Comparison of ENCODE assay signal across 33 cellular contexts in genomic region chr10:123326674-123327073, GRCh38.
"Had no signal": no experiment of that assay in that cellular context is flagged by ENCODE, and none has a peak within 500 bp of the region (broad histone marks: within the 10 kb centered on the region; RNA-seq: fewer than 3 reads in every experiment).

No MANE protein-coding gene starts in this region.

- DNase-seq: activated CD4-positive, alpha-beta memory T cell treated with anti-CD3 and anti-CD28 coated beads for 36 hours; activated CD4-positive, alpha-beta T cell treated with anti-CD3 and anti-CD28 coated beads for 36 hours; activated CD4-positive, alpha-beta T cell treated with anti-CD3 and anti-CD28 coated beads, Interleukin-2, amount 10 ng/mL, durations not matched to agents 24 days and 14 days; activated CD4-positive, CD25-positive, alpha-beta regulatory T cell; activated CD4-positive, CD25-positive, alpha-beta regulatory T cell treated with anti-CD3 and anti-CD28 coated beads, Interleukin-2, amount 50 U/mL, for 72 hours; activated CD8-positive, alpha-beta memory T cell treated with anti-CD3 and anti-CD28 coated beads, Interleukin-2, amount 10 ng/mL, durations not matched to agents 7 days and 5 days; activated CD8-positive, alpha-beta memory T cell treated with anti-CD3 and anti-CD28 coated beads, Interleukin-2, amount 50 U/mL, for 4 hours; activated CD8-positive, alpha-beta T cell treated with anti-CD3 and anti-CD28 coated beads, Interleukin-2, amount 10 ng/mL, durations not matched to agents 7 days and 5 days; activated gamma-delta T cell; activated naive CD4-positive, alpha-beta T cell; activated naive CD4-positive, alpha-beta T cell treated with anti-CD3 and anti-CD28 coated beads, Interleukin-2, amount 10 ng/mL, durations not matched to agents 7 days and 5 days; activated naive CD8-positive, alpha-beta T cell treated with anti-CD3 and anti-CD28 coated beads, Interleukin-2, amount 10 ng/mL, durations not matched to agents 7 days and 5 days; activated T-cell treated with anti-CD3 and anti-CD28 coated beads, Interleukin-2, amount 50 U/mL, for 1 hour; activated T-cell treated with anti-CD3 and anti-CD28 coated beads, Interleukin-2, amount 50 U/mL, for 48 hours; central memory CD4-positive, alpha-beta T cell; cerebellar nuclear complex; cortex of kidney; dermis blood vessel endothelial cell; effector CD4-positive, alpha-beta T cell; effector memory CD8-positive, alpha-beta T cell; erythroblast; foreskin keratinocyte; gastrocnemius medialis; glutamatergic neuron; heart left ventricle; T-helper 2 cell had no signal

- H3K9me3 ChIP-seq: ascending aorta, breast epithelium, esophagus muscularis mucosa, gastrocnemius medialis had no signal

- H3K27me3 ChIP-seq: ascending aorta, breast epithelium, cardiac muscle cell, esophagus muscularis mucosa, foreskin keratinocyte, gastrocnemius medialis had no signal

- H3K4me1 ChIP-seq: ascending aorta, breast epithelium, esophagus muscularis mucosa, foreskin keratinocyte, gastrocnemius medialis, heart left ventricle had no signal

- H3K4me3 ChIP-seq: ascending aorta, breast epithelium, cardiac muscle cell, esophagus muscularis mucosa, gastrocnemius medialis, heart left ventricle had no signal

- H3K36me3 ChIP-seq: ascending aorta, breast epithelium, cardiac muscle cell, esophagus muscularis mucosa, gastrocnemius medialis, heart left ventricle had no signal

- H3K36me3 Mint-ChIP-seq: activated naive CD4-positive, alpha-beta T cell treated with anti-CD3 and anti-CD28 coated beads, Interleukin-2, amount 10 ng/mL, durations not matched to agents 7 days and 5 days; activated naive CD8-positive, alpha-beta T cell treated with anti-CD3 and anti-CD28 coated beads, Interleukin-2, amount 10 ng/mL, durations not matched to agents 7 days and 5 days; brain had no signal

- H3K4me3 Mint-ChIP-seq: activated CD4-positive, alpha-beta memory T cell treated with anti-CD3 and anti-CD28 coated beads for 36 hours; activated CD4-positive, alpha-beta T cell treated with anti-CD3 and anti-CD28 coated beads for 36 hours; activated CD4-positive, alpha-beta T cell treated with anti-CD3 and anti-CD28 coated beads, Interleukin-2, amount 10 ng/mL, durations not matched to agents 24 days and 14 days; activated CD8-positive, alpha-beta memory T cell treated with anti-CD3 and anti-CD28 coated beads, Interleukin-2, amount 10 ng/mL, durations not matched to agents 7 days and 5 days; activated CD8-positive, alpha-beta T cell treated with anti-CD3 and anti-CD28 coated beads, Interleukin-2, amount 10 ng/mL, durations not matched to agents 7 days and 5 days; activated naive CD4-positive, alpha-beta T cell treated with anti-CD3 and anti-CD28 coated beads, Interleukin-2, amount 10 ng/mL, durations not matched to agents 7 days and 5 days; activated naive CD8-positive, alpha-beta T cell treated with anti-CD3 and anti-CD28 coated beads, Interleukin-2, amount 10 ng/mL, durations not matched to agents 7 days and 5 days; activated T-helper 1 cell treated with anti-CD3 and anti-CD28 coated beads, Interleukin-12 subunit alpha, Interleukin-12 subunit beta, Interleukin-2, Interleukin-4 antibody, amounts not matched to agents 30 ng/mL and 10 ng/mL and 1 ng/mL, durations not matched to agents 14 hours and 24 hours and 36 hours; brain; effector memory CD8-positive, alpha-beta T cell had no signal

- H3K27me3 Mint-ChIP-seq: activated CD4-positive, alpha-beta T cell treated with anti-CD3 and anti-CD28 coated beads for 36 hours; activated CD8-positive, alpha-beta memory T cell treated with anti-CD3 and anti-CD28 coated beads, Interleukin-2, amount 10 ng/mL, durations not matched to agents 7 days and 5 days had no signal

- H3K9me3 Mint-ChIP-seq: activated CD4-positive, alpha-beta T cell treated with anti-CD3 and anti-CD28 coated beads, Interleukin-2, amount 10 ng/mL, durations not matched to agents 24 days and 14 days; activated T-helper 1 cell treated with anti-CD3 and anti-CD28 coated beads, Interleukin-12 subunit alpha, Interleukin-12 subunit beta, Interleukin-2, Interleukin-4 antibody, amounts not matched to agents 30 ng/mL and 10 ng/mL and 1 ng/mL, durations not matched to agents 14 hours and 24 hours and 36 hours had no signal

- H3K27ac Mint-ChIP-seq: activated CD4-positive, alpha-beta memory T cell treated with anti-CD3 and anti-CD28 coated beads for 36 hours; activated CD4-positive, alpha-beta T cell treated with anti-CD3 and anti-CD28 coated beads for 36 hours; activated CD4-positive, alpha-beta T cell treated with anti-CD3 and anti-CD28 coated beads, Interleukin-2, amount 10 ng/mL, durations not matched to agents 24 days and 14 days; activated CD8-positive, alpha-beta memory T cell treated with anti-CD3 and anti-CD28 coated beads, Interleukin-2, amount 10 ng/mL, durations not matched to agents 7 days and 5 days; activated CD8-positive, alpha-beta T cell treated with anti-CD3 and anti-CD28 coated beads, Interleukin-2, amount 10 ng/mL, durations not matched to agents 7 days and 5 days; activated naive CD4-positive, alpha-beta T cell treated with anti-CD3 and anti-CD28 coated beads, Interleukin-2, amount 10 ng/mL, durations not matched to agents 7 days and 5 days; activated naive CD4-positive, alpha-beta T cell treated with anti-CD3 and anti-CD28 coated beads, Interleukin-2, amount 50 U/mL, for 72 hours; activated naive CD8-positive, alpha-beta T cell treated with anti-CD3 and anti-CD28 coated beads, Interleukin-2, amount 10 ng/mL, durations not matched to agents 7 days and 5 days; activated T-helper 1 cell treated with anti-CD3 and anti-CD28 coated beads, Interleukin-12 subunit alpha, Interleukin-12 subunit beta, Interleukin-2, Interleukin-4 antibody, amounts not matched to agents 30 ng/mL and 10 ng/mL and 1 ng/mL, durations not matched to agents 14 hours and 24 hours and 36 hours; brain; effector memory CD8-positive, alpha-beta T cell had no signal

- H3K27ac ChIP-seq: ascending aorta, breast epithelium, cardiac muscle cell, esophagus muscularis mucosa, foreskin keratinocyte, gastrocnemius medialis, heart left ventricle had no signal

- H3K4me1 Mint-ChIP-seq: activated CD4-positive, alpha-beta T cell treated with anti-CD3 and anti-CD28 coated beads for 36 hours; activated naive CD4-positive, alpha-beta T cell treated with anti-CD3 and anti-CD28 coated beads, Interleukin-2, amount 10 ng/mL, durations not matched to agents 7 days and 5 days had no signal

- ATAC-seq: activated CD4-positive, alpha-beta T cell treated with anti-CD3 and anti-CD28 coated beads for 36 hours; activated CD8-positive, alpha-beta memory T cell treated with anti-CD3 and anti-CD28 coated beads, Interleukin-2, amount 10 ng/mL, durations not matched to agents 7 days and 5 days; activated CD8-positive, alpha-beta T cell treated with anti-CD3 and anti-CD28 coated beads, Interleukin-2, amount 10 ng/mL, durations not matched to agents 7 days and 5 days; effector memory CD8-positive, alpha-beta T cell; foreskin keratinocyte; gastrocnemius medialis; heart left ventricle had no signal
